25 cellular contexts compared by ENCODE assay signal in genomic region chr7:148050492-148051158, GRCh38.
DNase-seq lines count a peak whose midpoint lies in the region; ATAC-seq and TF ChIP-seq lines count a peak whose summit lies in the region.
"Had no signal": no experiment of that assay in that cellular context is flagged by ENCODE, and none has a peak within 500 bp of the region (broad histone marks: within the 10 kb centered on the region; RNA-seq: fewer than 3 reads in every experiment).

No MANE protein-coding gene starts in this region.

- peak; percentile 25 to 64 for DNase-seq in NCI-H2081 (lab: John Stamatoyannopoulos, UW)
- no peak for DNase-seq in NCI-H2081 treated with DMSO at 0.1 percent for 48 hours (lab: John Stamatoyannopoulos, UW)
- peak; percentile 64 for DNase-seq in NCI-H69 (lab: John Stamatoyannopoulos, UW)
- no peak for DNase-seq in immature natural killer cell
- no peak for DNase-seq in foreskin fibroblast
- DNase-seq: activated CD4-positive, alpha-beta T cell treated with anti-CD3 and anti-CD28 coated beads for 4 hours; activated CD8-positive, alpha-beta memory T cell treated with anti-CD3 and anti-CD28 coated beads for 24 hours; activated effector memory CD4-positive, alpha-beta T cell treated with Interleukin-2 at 50 U/mL for 16 hours; AML-193; anterior cingulate cortex; CD4-positive, alpha-beta T cell; DMS 273 treated with DMSO at 0.1 percent for 48 hours; effector memory CD8-positive, alpha-beta T cell; HCEC 1CT; left colon; NCI-H1694 treated with DMSO at 0.1 percent for 48 hours; NCI-H526 treated with DMSO at 0.1 percent for 48 hours; right cardiac atrium; stimulated activated CD4-positive, alpha-beta T cell treated with anti-CD3 and anti-CD28 coated beads, Interleukin-4, amount 100 ng/mL, for 1 hour; trophoblast cell had no signal

- H3K27me3 Mint-ChIP-seq in immature natural killer cell (ENCODE audit: low read depth in 3 of 3) = peaks cover 2 to 3% (median 2%) of the 10 kb centered on the region in 3 donors
- H3K27me3 Mint-ChIP-seq: activated naive CD8-positive, alpha-beta T cell; CD4-positive, alpha-beta T cell; effector memory CD8-positive, alpha-beta T cell had no signal

- H3K27ac Mint-ChIP-seq in immature natural killer cell = peak overlapping the region in 4 of 6 donors; percentile 50 to 88 (median 64)
- H3K27ac Mint-ChIP-seq: activated naive CD8-positive, alpha-beta T cell; CD4-positive, alpha-beta T cell; effector memory CD8-positive, alpha-beta T cell had no signal

- peak; percentile 44 for ATAC-seq in HG03354 (IDR thresholded peaks at IDR 0.05; ENCODE audit: poor library complexity, severe bottlenecking, unreplicated experiment)
- no peak for ATAC-seq in GM21723 (IDR thresholded peaks at IDR 0.05; ENCODE audit: unreplicated experiment)
- ATAC-seq in GM21528 (IDR thresholded peaks at IDR 0.05; ENCODE audit: low FRiP score, unreplicated experiment) = no peak
- ATAC-seq: effector memory CD8-positive, alpha-beta T cell; left colon; right cardiac atrium had no signal

- peaks cover 7 to 14% of the 10 kb centered on the region in 2 donors for H3K4me1 Mint-ChIP-seq in immature natural killer cell

- no peaks in the 10 kb centered on the region for H3K36me3 Mint-ChIP-seq in immature natural killer cell
- H3K36me3 Mint-ChIP-seq: activated naive CD8-positive, alpha-beta T cell had no signal

- H3K9me3 Mint-ChIP-seq in immature natural killer cell = no peaks in the 10 kb centered on the region
- H3K9me3 Mint-ChIP-seq: CD4-positive, alpha-beta T cell had no signal

- no peak for TF ChIP-seq CTCF in foreskin fibroblast (IDR thresholded peaks at IDR 0.05; ENCODE audit: low read depth, low read length)

- no peak overlapping the region for H3K4me3 ChIP-seq in foreskin fibroblast (ENCODE audit: low read depth in 1 of 2, low read length in 2 of 2)
- H3K4me3 ChIP-seq: SK-N-MC had no signal

- H3K4me3 Mint-ChIP-seq in immature natural killer cell = peak overlapping the region in 3 of 5 donors; percentile 59 to 79 (median 73)
- H3K4me3 Mint-ChIP-seq: activated naive CD8-positive, alpha-beta T cell; CD4-positive, alpha-beta T cell; effector memory CD8-positive, alpha-beta T cell had no signal

Comparison
In these comparisons a context has a peak if more than half of its experiments do, and no peak if none do; other contexts are left out.
1. DNase-seq: peak in NCI-H2081 (2 of 2) and NCI-H69 (single experiment); none in NCI-H2081 treated with DMSO at 0.1 percent for 48 hours (single experiment), immature natural killer cell (0 of 3) and foreskin fibroblast (0 of 2).